ENCODE assay signal across 9 cellular contexts in genomic region chr6:125818225-125818657, GRCh38. TPM values are rescaled to one million over a fixed set of nuclear protein-coding genes. Genes with fewer than 3 reads are reported as not detected.
DNase-seq lines count a peak whose midpoint lies in the region; ATAC-seq and TF ChIP-seq lines count a peak whose summit lies in the region.
"Had no signal": no experiment of that assay in that cellular context is flagged by ENCODE, and none has a peak within 500 bp of the region (broad histone marks: within the 10 kb centered on the region; RNA-seq: fewer than 3 reads in every experiment).

No MANE protein-coding gene starts in this region.

- no peaks in the 10 kb centered on the region for H3K9me3 ChIP-seq in right atrium auricular region

- H3K27ac Mint-ChIP-seq in T-helper 2 cell treated with Interferon-gamma antibody and Interleukin-4, amounts not matched to agents 5 μg/mL and 100 μg/mL, for 36 hours: no peak overlapping the region
- no peak overlapping the region for H3K27ac Mint-ChIP-seq in stimulated activated naive B cell treated with anti-CD40 and anti-IgM and Interleukin-4, amounts not matched to agents 10 μg/mL and 1 μg/mL and 100 μg/mL, for 72 hours

- no peaks in the 10 kb centered on the region for H3K27me3 Mint-ChIP-seq in T-helper 2 cell treated with Interferon-gamma antibody and Interleukin-4, amounts not matched to agents 5 μg/mL and 100 μg/mL, for 36 hours (ENCODE audit: low read depth)
- H3K27me3 Mint-ChIP-seq in stimulated activated naive B cell treated with anti-CD40 and anti-IgM and Interleukin-4, amounts not matched to agents 10 μg/mL and 1 μg/mL and 100 μg/mL, for 72 hours: no peaks in the 10 kb centered on the region

- no peak for TF ChIP-seq CTCF in AG10803 (conservative IDR thresholded peaks at IDR 0.05; ENCODE audit: low read length)
- no peak for TF ChIP-seq CTCF in right atrium auricular region (IDR thresholded peaks at IDR 0.05)

- DNase-seq in AG10803 (ENCODE audit: low read depth) (peak; percentile 38), right atrium auricular region (ENCODE audit: low spot score) (no peak), COR-L47 (lab: John Stamatoyannopoulos, UW) (no peak), NCI-H526 treated with DMSO at 0.1 percent for 48 hours (lab: John Stamatoyannopoulos, UW) (no peak)
- no peak for DNase-seq in T-helper 2 cell treated with Interferon-gamma antibody and Interleukin-4, amounts not matched to agents 5 μg/mL and 100 μg/mL, for 36 hours (ENCODE audit: low spot score)
- DNase-seq in stimulated activated naive B cell treated with anti-CD40 and anti-IgM and Interleukin-4, amounts not matched to agents 10 μg/mL and 1 μg/mL and 100 μg/mL, for 72 hours: no peak
- DNase-seq: DMS 273 treated with DMSO at 0.1 percent for 48 hours had no signal

- peaks cover 39% of the 10 kb centered on the region for H3K4me1 Mint-ChIP-seq in T-helper 2 cell treated with Interferon-gamma antibody and Interleukin-4, amounts not matched to agents 5 μg/mL and 100 μg/mL, for 36 hours (ENCODE audit: low read depth)
- H3K4me1 Mint-ChIP-seq in stimulated activated naive B cell treated with anti-CD40 and anti-IgM and Interleukin-4, amounts not matched to agents 10 μg/mL and 1 μg/mL and 100 μg/mL, for 72 hours: peaks cover 27 to 39% of the 10 kb centered on the region in 2 donors

- H3K27ac ChIP-seq in right atrium auricular region: peak overlapping the region; percentile 24 to 63

- H3K27me3 ChIP-seq in right atrium auricular region: no peaks in the 10 kb centered on the region

- no peaks in the 10 kb centered on the region for H3K36me3 ChIP-seq in right atrium auricular region

- peaks cover 37% of the 10 kb centered on the region for H3K36me3 Mint-ChIP-seq in T-helper 2 cell treated with Interferon-gamma antibody and Interleukin-4, amounts not matched to agents 5 μg/mL and 100 μg/mL, for 36 hours (ENCODE audit: low read depth)
- peaks cover 10 to 28% of the 10 kb centered on the region in 2 donors for H3K36me3 Mint-ChIP-seq in stimulated activated naive B cell treated with anti-CD40 and anti-IgM and Interleukin-4, amounts not matched to agents 10 μg/mL and 1 μg/mL and 100 μg/mL, for 72 hours

- ATAC-seq in GM19324 (IDR thresholded peaks at IDR 0.05; ENCODE audit: low FRiP score, unreplicated experiment) (peak; percentile 36), HG03520 (IDR thresholded peaks at IDR 0.05; ENCODE audit: unreplicated experiment) (peak; percentile 35)
- no peak for ATAC-seq in stimulated activated naive B cell treated with anti-CD40 and anti-IgM and Interleukin-4, amounts not matched to agents 10 μg/mL and 1 μg/mL and 100 μg/mL, for 72 hours (replicated peaks)

- H3K4me1 ChIP-seq in right atrium auricular region: peaks cover 0 to 49% of the 10 kb centered on the region in 2 donors

- H3K9me3 Mint-ChIP-seq in T-helper 2 cell treated with Interferon-gamma antibody and Interleukin-4, amounts not matched to agents 5 μg/mL and 100 μg/mL, for 36 hours: no peaks in the 10 kb centered on the region
- no peaks in the 10 kb centered on the region for H3K9me3 Mint-ChIP-seq in stimulated activated naive B cell treated with anti-CD40 and anti-IgM and Interleukin-4, amounts not matched to agents 10 μg/mL and 1 μg/mL and 100 μg/mL, for 72 hours

- peak overlapping the region; percentile 7; the same call in 1 of the 2 replicates for H3K4me3 ChIP-seq in AG10803 (ENCODE audit: low read length)
- no peak overlapping the region for H3K4me3 ChIP-seq in right atrium auricular region

- H3K4me3 Mint-ChIP-seq in T-helper 2 cell treated with Interferon-gamma antibody and Interleukin-4, amounts not matched to agents 5 μg/mL and 100 μg/mL, for 36 hours: no peak overlapping the region
- H3K4me3 Mint-ChIP-seq in stimulated activated naive B cell treated with anti-CD40 and anti-IgM and Interleukin-4, amounts not matched to agents 10 μg/mL and 1 μg/mL and 100 μg/mL, for 72 hours: no peak overlapping the region

RNA-seq across cellular contexts. Expression of gene NCOA7, which starts 27.5 kb away (rescaled TPM):
- 10 to 100 TPM; 12.2 to 12.7 TPM for total RNA-seq in right atrium auricular region

Comparison
In these comparisons a context has a peak if more than half of its experiments do, and no peak if none do; other contexts are left out.
1. ATAC-seq: peak in GM19324 (single experiment) and HG03520 (single experiment); none in stimulated activated naive B cell treated with anti-CD40 and anti-IgM and Interleukin-4, amounts not matched to agents 10 μg/mL and 1 μg/mL and 100 μg/mL, for 72 hours (0 of 2).